Comparison of ENCODE assay signal across 17 cellular contexts in genomic region chr3:119697394-119697793, GRCh38.
DNase-seq lines count a peak whose midpoint lies in the region; ATAC-seq lines count a peak whose summit lies in the region.
"Had no signal": no experiment of that assay in that cellular context is flagged by ENCODE, and none has a peak within 500 bp of the region (broad histone marks: within the 10 kb centered on the region; RNA-seq: fewer than 3 reads in every experiment).

No MANE protein-coding gene starts in this region.

- peaks cover 6 to 15% of the 10 kb centered on the region in 2 donors for H3K4me1 Mint-ChIP-seq in effector memory CD8-positive, alpha-beta T cell (ENCODE audit: low read depth in 2 of 2)

- H3K4me3 Mint-ChIP-seq in effector memory CD8-positive, alpha-beta T cell = no peak overlapping the region
- H3K4me3 Mint-ChIP-seq: activated CD4-positive, alpha-beta T cell treated with anti-CD3 and anti-CD28 coated beads, Interleukin-2, amount 10 ng/mL, durations not matched to agents 7 days and 5 days; H9; T-helper 2 cell treated with Interferon-gamma antibody and Interleukin-4, amounts not matched to agents 5 μg/mL and 100 μg/mL, for 36 hours had no signal

- ATAC-seq in GM18861 (IDR thresholded peaks at IDR 0.05; ENCODE audit: unreplicated experiment) = peak; percentile 62
- ATAC-seq in GM21526 (IDR thresholded peaks at IDR 0.05; ENCODE audit: low FRiP score, unreplicated experiment) = peak; percentile 33
- ATAC-seq in HG02943 (IDR thresholded peaks at IDR 0.05; ENCODE audit: low read depth, unreplicated experiment) = peak; percentile 49
- no peak for ATAC-seq in effector memory CD8-positive, alpha-beta T cell (replicated peaks)

- peak overlapping the region; percentile 10 to 46 for H3K27ac Mint-ChIP-seq in effector memory CD8-positive, alpha-beta T cell
- H3K27ac Mint-ChIP-seq: activated CD4-positive, alpha-beta T cell treated with anti-CD3 and anti-CD28 coated beads, Interleukin-2, amount 10 ng/mL, durations not matched to agents 7 days and 5 days; H9; T-helper 2 cell treated with Interferon-gamma antibody and Interleukin-4, amounts not matched to agents 5 μg/mL and 100 μg/mL, for 36 hours had no signal

- peaks cover 0 to 9% of the 10 kb centered on the region in 2 donors for H3K27me3 Mint-ChIP-seq in effector memory CD8-positive, alpha-beta T cell
- H3K27me3 Mint-ChIP-seq: activated CD4-positive, alpha-beta T cell treated with anti-CD3 and anti-CD28 coated beads, Interleukin-2, amount 10 ng/mL, durations not matched to agents 7 days and 5 days had no signal

- DNase-seq in effector memory CD8-positive, alpha-beta T cell = no peak
- DNase-seq in stimulated activated naive CD4-positive, alpha-beta T cell (lab: John Stamatoyannopoulos, UW) = no peak
- DNase-seq in HK-2 (ENCODE audit: unreplicated experiment) (no peak), T1000 (lab: John Stamatoyannopoulos, UW) (no peak), NCI-H446 (lab: John Stamatoyannopoulos, UW) (no peak)
- DNase-seq: activated CD4-positive, alpha-beta T cell treated with anti-CD3 and anti-CD28 coated beads, Interleukin-2, amount 10 ng/mL, durations not matched to agents 7 days and 5 days; anterior cingulate cortex; EL; erythroblast; H9; NCI-H1694; NCI-H526; substantia nigra had no signal

- H3K9me3 Mint-ChIP-seq in effector memory CD8-positive, alpha-beta T cell = no peaks in the 10 kb centered on the region
- H3K9me3 Mint-ChIP-seq: activated CD4-positive, alpha-beta T cell treated with anti-CD3 and anti-CD28 coated beads, Interleukin-2, amount 10 ng/mL, durations not matched to agents 7 days and 5 days had no signal

- no peaks in the 10 kb centered on the region for H3K36me3 Mint-ChIP-seq in effector memory CD8-positive, alpha-beta T cell (ENCODE audit: insufficient read depth)
